9 cellular contexts compared by ENCODE assay signal in genomic region chr4:103032575-103032974, GRCh38. TPM values are rescaled to one million over a fixed set of nuclear protein-coding genes. Genes with fewer than 3 reads are reported as not detected.
DNase-seq lines count a peak whose midpoint lies in the region; ATAC-seq and TF ChIP-seq lines count a peak whose summit lies in the region.
"Had no signal": no experiment of that assay in that cellular context is flagged by ENCODE, and none has a peak within 500 bp of the region (broad histone marks: within the 10 kb centered on the region; RNA-seq: fewer than 3 reads in every experiment).

No MANE protein-coding gene starts in this region.

- H3K4me1 ChIP-seq in mucosa of descending colon (ENCODE audit: low read depth) = no peaks in the 10 kb centered on the region

- peaks cover 28% of the 10 kb centered on the region for H3K36me3 Mint-ChIP-seq in activated CD8-positive, alpha-beta T cell treated with anti-CD3 and anti-CD28 coated beads, Interleukin-2, amount 10 ng/mL, durations not matched to agents 7 days and 5 days (ENCODE audit: low read depth)

- no peaks in the 10 kb centered on the region for H3K9me3 Mint-ChIP-seq in activated CD8-positive, alpha-beta T cell treated with anti-CD3 and anti-CD28 coated beads, Interleukin-2, amount 10 ng/mL, durations not matched to agents 7 days and 5 days (ENCODE audit: insufficient read depth)

- H3K27me3 Mint-ChIP-seq in activated CD8-positive, alpha-beta T cell treated with anti-CD3 and anti-CD28 coated beads, Interleukin-2, amount 10 ng/mL, durations not matched to agents 7 days and 5 days (ENCODE audit: low read depth) = no peaks in the 10 kb centered on the region

- POLR2A ChIA-PET in activated CD8-positive, alpha-beta T cell treated with anti-CD3 and anti-CD28 coated beads, Interleukin-2, amount 10 ng/mL, durations not matched to agents 7 days and 5 days (lab: Charles Lee) = interaction anchor here (0.7 kb wide), 1 partner anchor 9 kb away, joined by 3 read pairs; no protein-coding TSS in a partner anchor

- CTCF ChIA-PET in activated CD8-positive, alpha-beta T cell treated with anti-CD3 and anti-CD28 coated beads, Interleukin-2, amount 10 ng/mL, durations not matched to agents 7 days and 5 days (lab: Charles Lee) = interaction anchor here (0.6 to 1.7 kb wide), 15 partner anchors 9 to 412 kb away, joined by 3 to 11 read pairs (median 4); partner anchors contain the start of genes BDH2 and SLC9B1

- H3K4me1 Mint-ChIP-seq in activated CD8-positive, alpha-beta T cell treated with anti-CD3 and anti-CD28 coated beads, Interleukin-2, amount 10 ng/mL, durations not matched to agents 7 days and 5 days (ENCODE audit: low read depth) = peaks cover 18% of the 10 kb centered on the region

- peak; percentile 20 for DNase-seq in COLO668 (lab: John Stamatoyannopoulos, UW; ENCODE audit: unreplicated experiment)
- peak in 59 of 76 experiments; percentile 0 to 55 (median 17) for DNase-seq in HUDEP-2 (lab: John Stamatoyannopoulos, UW; ENCODE audit: unreplicated experiment in 76 of 76)
- peak; percentile 43 for DNase-seq in activated CD8-positive, alpha-beta T cell treated with anti-CD3 and anti-CD28 coated beads, Interleukin-2, amount 10 ng/mL, durations not matched to agents 7 days and 5 days
- peak in 1 of 3 donors; percentile 19 for DNase-seq in mucosa of descending colon
- no peak for DNase-seq in activated T-cell treated with anti-CD3 and anti-CD28 coated beads for 4 hours
- DNase-seq in AG08396 (ENCODE audit: low spot score) = no peak
- DNase-seq: left cardiac atrium had no signal

- intact Hi-C loops in mucosa of descending colon (cut with DNase I, micrococcal nuclease) = no loop called here

- no peak for TF ChIP-seq CTCF in mucosa of descending colon (IDR thresholded peaks at IDR 0.05)

- peak overlapping the region; percentile 18 for H3K27ac Mint-ChIP-seq in activated CD8-positive, alpha-beta T cell treated with anti-CD3 and anti-CD28 coated beads, Interleukin-2, amount 10 ng/mL, durations not matched to agents 7 days and 5 days

- H3K4me3 ChIP-seq in mucosa of descending colon = no peak overlapping the region

- no peaks in the 10 kb centered on the region for H3K9me3 ChIP-seq in mucosa of descending colon

- no peak overlapping the region for H3K4me3 Mint-ChIP-seq in activated CD8-positive, alpha-beta T cell treated with anti-CD3 and anti-CD28 coated beads, Interleukin-2, amount 10 ng/mL, durations not matched to agents 7 days and 5 days

- ATAC-seq in GM18907 (IDR thresholded peaks at IDR 0.05; ENCODE audit: unreplicated experiment) = peak; percentile 79
- peak; percentile 85 for ATAC-seq in activated CD8-positive, alpha-beta T cell treated with anti-CD3 and anti-CD28 coated beads, Interleukin-2, amount 10 ng/mL, durations not matched to agents 7 days and 5 days
- peak; percentile 72 for ATAC-seq in mucosa of descending colon
- ATAC-seq in HG02623 (IDR thresholded peaks at IDR 0.05; ENCODE audit: unreplicated experiment) = no peak

- no peaks in the 10 kb centered on the region for H3K36me3 ChIP-seq in mucosa of descending colon (ENCODE audit: low read depth)

RNA-seq across cellular contexts. Expression of gene SLC9B1, which starts 13.1 kb away (rescaled TPM):
- 1 to 10 TPM in 1 of 2 experiments, under 1 TPM in 1; 0.83 to 1.3 TPM for total RNA-seq in activated CD8-positive, alpha-beta T cell treated with anti-CD3 and anti-CD28 coated beads, Interleukin-2, amount 10 ng/mL, durations not matched to agents 7 days and 5 days
- 1 to 10 TPM in 1 of 3 donors, under 1 TPM in 1, not detected in 1; 0.65 to 1.4 TPM for total RNA-seq in mucosa of descending colon

RNA-seq across cellular contexts. Expression of gene SLC9B2, which starts 44.0 kb away (rescaled TPM):
- total RNA-seq in activated CD8-positive, alpha-beta T cell treated with anti-CD3 and anti-CD28 coated beads, Interleukin-2, amount 10 ng/mL, durations not matched to agents 7 days and 5 days = 10 to 100 TPM; 19.1 to 21.9 TPM
- 1 to 10 TPM in 2 of 3 donors, under 1 TPM in 1; 0.84 to 9.7 (median 2.9) TPM for total RNA-seq in mucosa of descending colon

Comparison
In these comparisons a context has a peak if more than half of its experiments do, and no peak if none do; other contexts are left out.
1. DNase-seq: peak in COLO668 (single experiment), HUDEP-2 (59 of 76) and activated CD8-positive, alpha-beta T cell treated with anti-CD3 and anti-CD28 coated beads, Interleukin-2, amount 10 ng/mL, durations not matched to agents 7 days and 5 days (single experiment); none in activated T-cell treated with anti-CD3 and anti-CD28 coated beads for 4 hours (single experiment) and AG08396 (single experiment).